ENCODE assay signal across 1 cellular context in genomic region chr5:92662741-92663140, GRCh38.
TF ChIP-seq lines count a peak whose summit lies in the region.

No MANE protein-coding gene starts in this region.

TF ChIP-seq in GM23338, 12 proteins besides CTCF, POLR2A, EP300 and RAD21 (continued from another document):
- TF ChIP-seq NANOG (IDR thresholded peaks at IDR 0.05; ENCODE audit: borderline replicate concordance) (no peak), ZNF114 (CRISPR knock-in tag; IDR thresholded peaks at IDR 0.05) (no peak)
